Comparison of ENCODE assay signal across 17 cellular contexts in genomic region chr11:45801723-45802315, GRCh38. TPM values are rescaled to one million over a fixed set of nuclear protein-coding genes. Genes with fewer than 3 reads are reported as not detected.
A peak's percentile ranks its signal among the peaks of the same experiment; 100 is the strongest.
DNase-seq lines count a peak whose midpoint lies in the region; ATAC-seq and TF ChIP-seq lines count a peak whose summit lies in the region.
"Had no signal": no experiment of that assay in that cellular context is flagged by ENCODE, and none has a peak within 500 bp of the region (broad histone marks: within the 10 kb centered on the region; RNA-seq: fewer than 3 reads in every experiment).

No MANE protein-coding gene starts in this region.

- H2AFZ ChIP-seq in SK-N-SH (ENCODE audit: low read depth) = no peak overlapping the region

- peaks cover 3% of the 10 kb centered on the region for H3F3A ChIP-seq in SK-N-SH (replicated peaks; ENCODE audit: insufficient read depth)

- 82% methylated on average over 2 of the region's 2 CpGs for WGBS in SK-N-SH (ENCODE audit: low lambda C conversion rate)

- TF ChIP-seq EP300 in SK-N-SH (IDR thresholded peaks at IDR 0.05; ENCODE audit: borderline replicate concordance in 1 of 2, low read depth in 1 of 2, low read length in 1 of 2) = no peak

- H3K9me3 Mint-ChIP-seq in type B pancreatic cell = no peaks in the 10 kb centered on the region
- H3K9me3 Mint-ChIP-seq: stimulated activated naive CD8-positive, alpha-beta T cell treated with anti-CD3 and anti-CD28 coated beads, Interleukin-15, amount 100 ng/mL, for 72 hours had no signal

- H3K79me2 ChIP-seq in SK-N-SH (ENCODE audit: insufficient read depth) = peaks cover 16% of the 10 kb centered on the region

- H3K27me3 Mint-ChIP-seq in type B pancreatic cell = peaks cover 23% of the 10 kb centered on the region
- H3K27me3 Mint-ChIP-seq: stimulated activated naive CD8-positive, alpha-beta T cell treated with anti-CD3 and anti-CD28 coated beads, Interleukin-15, amount 100 ng/mL, for 72 hours had no signal

- H3K4me1 Mint-ChIP-seq in type B pancreatic cell (ENCODE audit: unreplicated experiment) = peaks cover 7% of the 10 kb centered on the region

- TF ChIP-seq RAD21 in SK-N-SH (IDR thresholded peaks at IDR 0.05; ENCODE audit: low read length) = no peak

- CTCF ChIA-PET in SK-N-SH (lab: Yijun Ruan, JAX) = interaction anchor here (3.5 kb wide), 1 partner anchor 30 kb away, joined by 18 read pairs; no protein-coding TSS in a partner anchor

- H3K4me3 Mint-ChIP-seq in type B pancreatic cell = peak overlapping the region; percentile 80
- H3K4me3 Mint-ChIP-seq: stimulated activated naive CD8-positive, alpha-beta T cell treated with anti-CD3 and anti-CD28 coated beads, Interleukin-15, amount 100 ng/mL, for 72 hours had no signal

- no peak overlapping the region for H3K27ac ChIP-seq in SK-N-SH (ENCODE audit: low read depth in 2 of 2, low read length in 1 of 2)
- H3K27ac ChIP-seq: left ventricle myocardium inferior, SJSA1 had no signal

- H3K36me3 Mint-ChIP-seq in type B pancreatic cell = peaks cover 3% of the 10 kb centered on the region

- H3K4me2 ChIP-seq in SK-N-SH = no peak overlapping the region

- no peak for DNase-seq in SK-N-SH
- peak; percentile 37 for DNase-seq in RKO (ENCODE audit: low spot score)
- DNase-seq in fibroblast of peridontal ligament (ENCODE audit: extremely low read depth) = peak; percentile 7
- DNase-seq in type B pancreatic cell (ENCODE audit: extremely low spot score, unreplicated experiment) = peak; percentile 15
- no peak for DNase-seq in GF-D8 (lab: John Stamatoyannopoulos, UW)
- DNase-seq: ACHN; activated CD4-positive, alpha-beta T cell treated with anti-CD3 and anti-CD28 coated beads for 48 hours; activated gamma-delta T cell treated with Interleukin-2 at 50 U/mL for 16 hours; caudate nucleus; GOT3; KBM-7; left ventricle myocardium inferior; stimulated activated naive CD8-positive, alpha-beta T cell treated with anti-CD3 and anti-CD28 coated beads, Interleukin-15, amount 100 ng/mL, for 72 hours had no signal

- TF ChIP-seq CTCF in SK-N-SH (IDR thresholded peaks at IDR 0.05) = no peak
- no peak for TF ChIP-seq CTCF in type B pancreatic cell (conservative IDR thresholded peaks at IDR 0.05)

- H3K27ac Mint-ChIP-seq in type B pancreatic cell = peak overlapping the region; percentile 94
- H3K27ac Mint-ChIP-seq: stimulated activated naive CD8-positive, alpha-beta T cell treated with anti-CD3 and anti-CD28 coated beads, Interleukin-15, amount 100 ng/mL, for 72 hours had no signal

- no peak for ATAC-seq in SK-N-SH treated with all-trans-retinoic acid at 6 μM for 48 hours
- ATAC-seq in GM21786 (IDR thresholded peaks at IDR 0.05; ENCODE audit: unreplicated experiment) = no peak
- ATAC-seq in HG03135 (IDR thresholded peaks at IDR 0.05; ENCODE audit: unreplicated experiment) = no peak
- ATAC-seq: stimulated activated naive CD8-positive, alpha-beta T cell treated with anti-CD3 and anti-CD28 coated beads, Interleukin-15, amount 100 ng/mL, for 72 hours had no signal

- peaks cover 2 to 13% of the 10 kb centered on the region in 2 experiments; a peak in 2 of 4 replicates for H3K4me1 ChIP-seq in SK-N-SH (ENCODE audit: control insufficient read depth in 1 of 2, insufficient read depth in 2 of 2, low read depth in 1 of 2, low read length in 1 of 2)

- peaks cover 0 to 3% of the 10 kb centered on the region in 2 experiments for H3K36me3 ChIP-seq in SK-N-SH (replicated peaks in 1 of 2; ENCODE audit: control insufficient read depth in 1 of 2, insufficient read depth in 2 of 2, low read length in 1 of 2)
- H3K36me3 ChIP-seq: left ventricle myocardium inferior had no signal

- no peak overlapping the region for H3K4me3 ChIP-seq in SK-N-SH (ENCODE audit: low read depth in 2 of 2, low read length in 1 of 2)
- H3K4me3 ChIP-seq: left ventricle myocardium inferior, SJSA1 had no signal

- H3K9me2 ChIP-seq in SK-N-SH = no peaks in the 10 kb centered on the region

- no peak overlapping the region for H3K9ac ChIP-seq in SK-N-SH

- no peaks in the 10 kb centered on the region for H3K9me3 ChIP-seq in SK-N-SH
- H3K9me3 ChIP-seq: left ventricle myocardium inferior, SJSA1 had no signal

- POLR2A ChIA-PET in SK-N-SH (lab: Yijun Ruan, JAX) = no interaction called here

- peaks cover 7% of the 10 kb centered on the region; the same call in 1 of the 2 replicates for H4K20me1 ChIP-seq in SK-N-SH (ENCODE audit: insufficient read depth)

- no peaks in the 10 kb centered on the region for H3K27me3 ChIP-seq in SK-N-SH (ENCODE audit: insufficient read depth)
- H3K27me3 ChIP-seq: SJSA1 had no signal

TF ChIP-seq in SK-N-SH, 30 proteins besides CTCF, POLR2A, EP300 and RAD21:
- no peak for TF ChIP-seq GABPA (IDR thresholded peaks at IDR 0.05; ENCODE audit: low read depth)
- TF ChIP-seq, protein P1, sequence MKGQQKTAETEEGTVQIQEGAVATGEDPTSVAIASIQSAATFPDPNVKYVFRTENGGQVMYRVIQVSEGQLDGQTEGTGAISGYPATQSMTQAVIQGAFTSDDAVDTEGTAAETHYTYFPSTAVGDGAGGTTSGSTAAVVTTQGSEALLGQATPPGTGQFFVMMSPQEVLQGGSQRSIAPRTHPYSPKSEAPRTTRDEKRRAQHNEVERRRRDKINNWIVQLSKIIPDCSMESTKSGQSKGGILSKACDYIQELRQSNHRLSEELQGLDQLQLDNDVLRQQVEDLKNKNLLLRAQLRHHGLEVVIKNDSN (IDR thresholded peaks at IDR 0.05; ENCODE audit: borderline replicate concordance, low read depth) = peak; percentile 71; the same call in 1 of the 2 replicates
- TF ChIP-seq NRF1 (IDR thresholded peaks at IDR 0.05; ENCODE audit: low read depth, low read length) = no peak
- no peak for TF ChIP-seq ZBTB33 (IDR thresholded peaks at IDR 0.05; ENCODE audit: borderline replicate concordance, low read depth)

TF ChIP-seq in SK-N-SH treated with all-trans-retinoic acid at 6 μM for 48 hours, 23 proteins besides CTCF, POLR2A, EP300 and RAD21:
- no peak for TF ChIP-seq TCF4 (CRISPR knock-in tag; IDR thresholded peaks at IDR 0.05; ENCODE audit: borderline replicate concordance)
- no peak for TF ChIP-seq ZNF565 (CRISPR knock-in tag; conservative IDR thresholded peaks at IDR 0.05; ENCODE audit: low read depth)
- no peak for TF ChIP-seq OSR1 (CRISPR knock-in tag; IDR thresholded peaks at IDR 0.05)
- TF ChIP-seq ZFP30 (CRISPR knock-in tag; IDR thresholded peaks at IDR 0.05) = no peak
- no peak for TF ChIP-seq ZNF8 (CRISPR knock-in tag; IDR thresholded peaks at IDR 0.05)
- TF ChIP-seq ZNF70 (CRISPR knock-in tag; IDR thresholded peaks at IDR 0.05) = no peak
- no peak for TF ChIP-seq PPARA (CRISPR knock-in tag; IDR thresholded peaks at IDR 0.05; ENCODE audit: borderline replicate concordance)
- no peak for TF ChIP-seq ZC3H10 (CRISPR knock-in tag; IDR thresholded peaks at IDR 0.05)
- no peak for TF ChIP-seq CREB5 (CRISPR knock-in tag; IDR thresholded peaks at IDR 0.05; ENCODE audit: low read depth)
- TF ChIP-seq ISL1 (CRISPR knock-in tag; IDR thresholded peaks at IDR 0.05) = no peak
- no peak for TF ChIP-seq GLIS3 (CRISPR knock-in tag; IDR thresholded peaks at IDR 0.05)
TF ChIP-seq in SK-N-SH treated with all-trans-retinoic acid at 6 μM for 48 hours: peak in this region for 0.

RNA-seq across cellular contexts. Expression of gene SLC35C1, which starts 3.1 kb away (rescaled TPM):
- 6.2 and 6.5 TPM in 2 replicates for polyA plus RNA-seq in SK-N-SH (2012; rRNA removed)
- polyA plus RNA-seq in SK-N-SH (2012; cell fraction: cytosol; rRNA removed) = 4.0 and 6.1 TPM in 2 replicates
- 5.0 and 6.0 TPM in 2 replicates for polyA plus RNA-seq in SK-N-SH (2012; cell fraction: nucleus; rRNA removed)
- 19.5 and 26.0 TPM in 2 replicates for total RNA-seq in type B pancreatic cell (ENCODE audit: low replicate concordance)

RNA-seq across cellular contexts. Expression of gene CRY2, which starts 45.5 kb away (rescaled TPM):
- 6.7 and 9.1 TPM in 2 replicates for polyA plus RNA-seq in SK-N-SH (2012; rRNA removed)
- polyA plus RNA-seq in SK-N-SH (2012; cell fraction: cytosol; rRNA removed) = 2.8 and 3.7 TPM in 2 replicates
- 28.1 and 30.4 TPM in 2 replicates for polyA plus RNA-seq in SK-N-SH (2012; cell fraction: nucleus; rRNA removed)
- 27.7 and 37.0 TPM in 2 replicates for total RNA-seq in type B pancreatic cell (ENCODE audit: low replicate concordance)

Comparison
In these comparisons a context has a peak if more than half of its experiments do, and no peak if none do; other contexts are left out.
1. DNase-seq: peak in RKO (single experiment), fibroblast of peridontal ligament (single experiment) and type B pancreatic cell (single experiment); none in SK-N-SH (single experiment) and GF-D8 (single experiment).